Comparison of ENCODE assay signal across 12 cellular contexts in the genomic region with DNA sequence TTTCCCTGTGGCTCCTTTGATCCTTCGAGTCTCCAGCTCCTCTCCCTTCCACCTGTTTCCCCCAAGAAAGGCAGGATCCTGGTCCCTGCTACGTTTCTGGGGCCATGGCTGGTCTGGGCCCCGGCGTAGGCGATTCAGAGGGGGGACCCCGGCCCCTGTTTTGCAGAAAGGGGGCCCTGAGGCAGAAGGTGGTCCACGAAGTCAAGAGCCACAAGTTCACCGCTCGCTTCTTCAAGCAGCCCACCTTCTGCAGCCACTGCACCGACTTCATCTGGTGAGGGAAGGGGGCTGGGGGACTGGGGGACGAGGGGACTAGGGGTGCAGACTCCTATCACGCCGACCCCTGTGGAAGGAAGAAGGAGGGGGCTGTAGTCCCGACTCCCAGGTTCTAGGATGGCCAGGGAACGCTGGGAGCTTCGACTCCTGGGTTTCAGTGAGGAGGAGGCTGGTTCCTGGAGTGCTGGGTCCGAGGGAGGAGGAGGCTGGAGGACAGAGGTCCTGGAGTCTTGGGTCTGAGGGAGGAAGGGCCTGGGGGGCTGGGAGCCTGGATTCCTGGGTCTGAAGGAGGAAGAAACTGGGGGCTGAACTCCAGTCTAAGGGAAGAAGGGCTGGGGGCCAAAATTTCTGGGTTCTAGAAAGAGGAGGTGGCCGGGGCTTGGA. TPM values are rescaled to one million over a fixed set of nuclear protein-coding genes. Genes with fewer than 3 reads are reported as not detected.
DNase-seq lines count a peak whose midpoint lies in the region; ATAC-seq and TF ChIP-seq lines count a peak whose summit lies in the region.
"Had no signal": no experiment of that assay in that cellular context is flagged by ENCODE, and none has a peak within 500 bp of the region (broad histone marks: within the 10 kb centered on the region; RNA-seq: fewer than 3 reads in every experiment).

No MANE protein-coding gene starts in this region.

- intact Hi-C loops in CD4-positive, alpha-beta T cell (cut with DNase I, micrococcal nuclease) = loop anchor here (1.0 to 2.0 kb wide), 4 partner anchors 15 to 40 kb away; partner anchors contain the start of gene MYADM (in 1 of the 2)
- intact Hi-C loops in IMR-90 (cut with micrococcal nuclease) (no loop called here), dorsolateral prefrontal cortex (cut with DNase I) (no loop called here)

- H3K9me3 Mint-ChIP-seq in CD4-positive, alpha-beta T cell = no peaks in the 10 kb centered on the region
- H3K9me3 Mint-ChIP-seq in naive thymus-derived CD8-positive, alpha-beta T cell = no peaks in the 10 kb centered on the region

- H3K27me3 ChIP-seq in CD4-positive, alpha-beta T cell (ENCODE audit: control insufficient read depth, insufficient read depth, low read length) = peaks cover 53% of the 10 kb centered on the region
- peaks cover 51% of the 10 kb centered on the region for H3K27me3 ChIP-seq in IMR-90 (ENCODE audit: control insufficient read depth, insufficient read depth, low read length)
- H3K27me3 ChIP-seq in dorsolateral prefrontal cortex = peaks cover 0 to 35% (median 6%) of the 10 kb centered on the region in 45 donors

- no peak overlapping the region for H3K27ac Mint-ChIP-seq in CD4-positive, alpha-beta T cell
- peak overlapping the region in 4 of 10 donors; percentile 18 to 77 (median 46) for H3K27ac Mint-ChIP-seq in naive thymus-derived CD8-positive, alpha-beta T cell
- H3K27ac Mint-ChIP-seq: IgD-negative memory B cell had no signal

- H4K20me1 ChIP-seq in IMR-90 (ENCODE audit: insufficient read depth, low read length) = no peaks in the 10 kb centered on the region

- POLR2A ChIA-PET in CD4-positive, alpha-beta T cell (lab: Charles Lee) = interaction anchor here (0.7 to 1.4 kb wide), 6 partner anchors 8 to 40 kb away, joined by 3 to 17 read pairs (median 4); partner anchors contain the start of gene MYADM
- POLR2A ChIA-PET in IMR-90 (lab: Charles Lee; ENCODE audit: unreplicated experiment) = no interaction called here
- POLR2A ChIA-PET in naive thymus-derived CD8-positive, alpha-beta T cell (lab: Charles Lee) = interaction anchor here (1.2 to 2.6 kb wide), 3 partner anchors 12 to 18 kb away, joined by 3 to 26 read pairs (median 6); partner anchors contain the start of gene MYADM

- peak overlapping the region; percentile 30 for H3K4me3 Mint-ChIP-seq in CD4-positive, alpha-beta T cell
- peak overlapping the region in 8 of 10 donors; percentile 12 to 78 (median 54) for H3K4me3 Mint-ChIP-seq in naive thymus-derived CD8-positive, alpha-beta T cell

- H3K36me3 ChIP-seq in IMR-90 (ENCODE audit: control insufficient read depth, insufficient read depth, low read length) = no peaks in the 10 kb centered on the region

- H2AK5ac ChIP-seq in IMR-90 (ENCODE audit: low read depth, low read length) = no peak overlapping the region

- H3K4me3 ChIP-seq in IMR-90 (ENCODE audit: insufficient read depth, low read depth, low read length) (peak overlapping the region; percentile 8; the same call in 1 of the 2 replicates), dorsolateral prefrontal cortex (peak overlapping the region; percentile 26 to 69 (median 53))

- H3K23ac ChIP-seq in IMR-90 (ENCODE audit: low read depth, low read length) = no peak overlapping the region

- BruUV-seq in IMR-90 (replicated peaks; lab: Mats Ljungman, UMichigan) = no TSS peak

- H4K8ac ChIP-seq in IMR-90 (ENCODE audit: low read depth in 2 of 2, low read length in 2 of 2) = no peak overlapping the region

- no peak for DNase-seq in CD4-positive, alpha-beta T cell
- DNase-seq in IMR-90 (no peak), dorsolateral prefrontal cortex (no peak), activated gamma-delta T cell (lab: John Stamatoyannopoulos, UW) (no peak), NCI-H1048 (lab: John Stamatoyannopoulos, UW) (no peak), SW 1271 (lab: John Stamatoyannopoulos, UW) (no peak), mesenteric fat pad (ENCODE audit: low spot score) (no peak)
- DNase-seq in naive thymus-derived CD8-positive, alpha-beta T cell = no peak

- no peak overlapping the region for H2BK15ac ChIP-seq in IMR-90 (ENCODE audit: low read depth, low read length)

- CTCF ChIA-PET in CD4-positive, alpha-beta T cell (lab: Charles Lee) = interaction anchor here (0.7 to 1.9 kb wide), 7 partner anchors 10 to 41 kb away, joined by 3 to 17 read pairs (median 4); partner anchors contain the start of gene MYADM
- CTCF ChIA-PET in IMR-90 (lab: Yijun Ruan, JAX) = interaction anchor here (1.0 kb wide), 1 partner anchor 142 kb away, joined by 4 read pairs; no protein-coding TSS in a partner anchor

- TF ChIP-seq POLR2A in IMR-90 (IDR thresholded peaks at IDR 0.05; ENCODE audit: low read depth, low read length) = no peak

- peaks cover 5% of the 10 kb centered on the region for H3K4me1 ChIP-seq in IMR-90 (ENCODE audit: control insufficient read depth, insufficient read depth, low read length)

- ATAC-seq in CD4-positive, alpha-beta T cell (ENCODE audit: poor library complexity) = no peak
- no peak for ATAC-seq in IMR-90 (ENCODE audit: low read depth)
- ATAC-seq in naive thymus-derived CD8-positive, alpha-beta T cell = no peak

- H3K4ac ChIP-seq in IMR-90 (ENCODE audit: low read depth, low read length) = no peak overlapping the region

- no peak overlapping the region for H2BK120ac ChIP-seq in IMR-90 (ENCODE audit: low read depth, low read length)

- H2BK5ac ChIP-seq in IMR-90 (ENCODE audit: low read depth, low read length, poor library complexity, severe bottlenecking) = no peak overlapping the region

- no peak overlapping the region for H3K9ac ChIP-seq in IMR-90 (ENCODE audit: low read depth, low read length)

- H3K27me3 Mint-ChIP-seq in CD4-positive, alpha-beta T cell = peaks cover 36% of the 10 kb centered on the region
- H3K27me3 Mint-ChIP-seq in naive thymus-derived CD8-positive, alpha-beta T cell = peaks cover 8 to 26% (median 13%) of the 10 kb centered on the region in 5 donors

- H3K9me1 ChIP-seq in IMR-90 (ENCODE audit: insufficient read depth, low read length) = peaks cover 4% of the 10 kb centered on the region; the same call in 1 of the 2 replicates

- no peak for TF ChIP-seq RAD21 in IMR-90 (IDR thresholded peaks at IDR 0.05; ENCODE audit: low read length)

- H3K27ac ChIP-seq in CD4-positive, alpha-beta T cell (ENCODE audit: low read depth, low read length) = no peak overlapping the region
- H3K27ac ChIP-seq in IMR-90 (ENCODE audit: insufficient read depth, low read length) (no peak overlapping the region), dorsolateral prefrontal cortex (peak overlapping the region in 37 of 59 donors; percentile 5 to 78 (median 54))

- no peak overlapping the region for H3K56ac ChIP-seq in IMR-90 (ENCODE audit: extremely low read depth, insufficient read depth, low read length)

- H3K4me2 ChIP-seq in IMR-90 (ENCODE audit: low read depth, low read length) = peak overlapping the region; percentile 59; the same call in 1 of the 2 replicates

- in situ Hi-C loops in IMR-90 (cut with MboI; ENCODE audit: low sequenced_read_pairs) = loop anchor here (10.0 kb wide), 1 partner anchor 142 kb away; no protein-coding TSS in a partner anchor

- TF ChIP-seq CTCF in CD4-positive, alpha-beta T cell (IDR thresholded peaks at IDR 0.05) = no peak
- TF ChIP-seq CTCF in IMR-90 (conservative IDR thresholded peaks at IDR 0.05; ENCODE audit: low read depth, low read length) = no peak
- peak in 6 of 56 donors; percentile 0 to 12 (median 2) for TF ChIP-seq CTCF in dorsolateral prefrontal cortex (IDR thresholded peaks at IDR 0.05 in 54 of 56, conservative IDR thresholded peaks at IDR 0.05 in 2 of 56; ENCODE audit: low read depth in 1 of 56, partially characterized antibody in 56 of 56)

- WGBS in IMR-90 (ENCODE audit: extremely low coverage in 2 of 2, insufficient read length in 1 of 2), 2 experiments = 2% methylated on average over 6 of the region's 18 CpGs; no CpG with 5 or more reads in 1 of the 2 experiments

- H3K36me3 Mint-ChIP-seq in CD4-positive, alpha-beta T cell (ENCODE audit: low read depth) = peaks cover under 1% of the 10 kb centered on the region
- H3K36me3 Mint-ChIP-seq in naive thymus-derived CD8-positive, alpha-beta T cell = no peaks in the 10 kb centered on the region
- H3K36me3 Mint-ChIP-seq: IgD-negative memory B cell had no signal

- dilution Hi-C loops in IMR-90 (cut with HindIII; ENCODE audit: low sequenced_read_pairs, unreplicated experiment) = no loop called here

- H3K14ac ChIP-seq in IMR-90 (replicated peaks; ENCODE audit: low read depth, low read length) = no peak overlapping the region

- H2AFZ ChIP-seq in IMR-90 (replicated peaks; ENCODE audit: low read length, poor library complexity) = peak overlapping the region; percentile 88

- H4K5ac ChIP-seq in IMR-90 (ENCODE audit: low read depth, low read length) = no peak overlapping the region

- H3K79me1 ChIP-seq in IMR-90 (ENCODE audit: low read depth in 1 of 2, low read length in 2 of 2) = no peaks in the 10 kb centered on the region

- H3K9me3 ChIP-seq in CD4-positive, alpha-beta T cell (ENCODE audit: control insufficient read depth, low read length) = no peaks in the 10 kb centered on the region
- no peaks in the 10 kb centered on the region for H3K9me3 ChIP-seq in IMR-90 (ENCODE audit: control insufficient read depth, insufficient read depth, low read length)

- H3K18ac ChIP-seq in IMR-90 (ENCODE audit: low read depth, low read length) = no peak overlapping the region

- no peak overlapping the region for H2AK9ac ChIP-seq in IMR-90 (replicated peaks; ENCODE audit: low read depth, low read length, poor library complexity)

- no peak overlapping the region for H2BK20ac ChIP-seq in IMR-90 (ENCODE audit: low read depth, low read length)

- no peak overlapping the region for H4K91ac ChIP-seq in IMR-90 (ENCODE audit: insufficient read depth, low read depth, low read length)

- H3K4me1 Mint-ChIP-seq in CD4-positive, alpha-beta T cell (ENCODE audit: low read depth) = peaks cover 17% of the 10 kb centered on the region
- H3K4me1 Mint-ChIP-seq in naive thymus-derived CD8-positive, alpha-beta T cell = peaks cover 8 to 28% (median 21%) of the 10 kb centered on the region in 4 donors

RNA-seq across cellular contexts. Expression of gene PRKCG, which starts 0.5 kb away (rescaled TPM):
- 1 to 10 TPM; 1.5 to 1.6 TPM for total RNA-seq in CD4-positive, alpha-beta T cell
- total RNA-seq in IMR-90 (2012; rRNA removed) (not detected in 2 replicates), dorsolateral prefrontal cortex (100 to 1,000 TPM in 10 of 120 experiments, 10 to 100 TPM in 110; 20.3 to 131 (median 70.1) TPM), mesenteric fat pad (not detected)
- polyA plus RNA-seq in IMR-90 (2012; rRNA removed) = 0.04 TPM in 1 of 2 replicates, not detected in the other
- polyA plus RNA-seq in IMR-90 (2012; cell fraction: cytosol; rRNA removed) = 0.01 and 0.04 TPM in 2 replicates
- polyA plus RNA-seq in IMR-90 (2012; cell fraction: nucleus; rRNA removed; ENCODE audit: low replicate concordance) = 0.28 and 0.65 TPM in 2 replicates
- not detected for total RNA-seq in naive thymus-derived CD8-positive, alpha-beta T cell
- not detected for polyA plus RNA-seq in naive thymus-derived CD8-positive, alpha-beta T cell
- total RNA-seq: myocyte; T-helper 2 cell treated with Interferon-gamma antibody and Interleukin-4, amounts not matched to agents 100 ng/mL and 5 ng/mL, for 36 hours had no signal
- polyA plus RNA-seq: IgD-negative memory B cell had no signal

RNA-seq across cellular contexts. Expression of gene MYADM, which starts 14.8 kb away (rescaled TPM):
- 100 to 1,000 TPM; 444 to 448 TPM for total RNA-seq in CD4-positive, alpha-beta T cell
- total RNA-seq in IMR-90 (2012; rRNA removed) (4.8 and 5.3 TPM in 2 replicates), dorsolateral prefrontal cortex (10 to 100 TPM; 34.7 to 86.2 (median 66.1) TPM), mesenteric fat pad (270 TPM)
- polyA plus RNA-seq in IMR-90 (2012; rRNA removed) = 96.1 and 112 TPM in 2 replicates
- 53.9 and 155 TPM in 2 replicates for polyA plus RNA-seq in IMR-90 (2012; cell fraction: cytosol; rRNA removed)
- polyA plus RNA-seq in IMR-90 (2012; cell fraction: nucleus; rRNA removed; ENCODE audit: low replicate concordance) = 67.8 and 150 TPM in 2 replicates
- total RNA-seq in naive thymus-derived CD8-positive, alpha-beta T cell = 10 to 100 TPM; 35.0 to 36.5 TPM
- 10 to 100 TPM; 33.9 to 42.0 (median 40.3) TPM for polyA plus RNA-seq in naive thymus-derived CD8-positive, alpha-beta T cell

RNA-seq across cellular contexts. Expression of gene CACNG7, which starts 26.6 kb away (rescaled TPM):
- total RNA-seq in CD4-positive, alpha-beta T cell = not detected
- total RNA-seq in IMR-90 (2012; rRNA removed) = under 0.01 and 0.36 TPM in 2 replicates
- 6.7 and 7.7 TPM in 2 replicates for polyA plus RNA-seq in IMR-90 (2012; rRNA removed)
- polyA plus RNA-seq in IMR-90 (2012; cell fraction: cytosol; rRNA removed) = 3.6 and 10.9 TPM in 2 replicates
- polyA plus RNA-seq in IMR-90 (2012; cell fraction: nucleus; rRNA removed; ENCODE audit: low replicate concordance) = 9.8 and 16.2 TPM in 2 replicates
- 100 to 1,000 TPM in 11 of 120 experiments, 10 to 100 TPM in 109; 48.4 to 114 (median 84.9) TPM for total RNA-seq in dorsolateral prefrontal cortex
- not detected for total RNA-seq in naive thymus-derived CD8-positive, alpha-beta T cell
- polyA plus RNA-seq in naive thymus-derived CD8-positive, alpha-beta T cell = not detected
- not detected for total RNA-seq in mesenteric fat pad
- total RNA-seq: myocyte; NCI-H460; T-helper 2 cell treated with Interferon-gamma antibody and Interleukin-4, amounts not matched to agents 100 ng/mL and 5 ng/mL, for 36 hours had no signal
- polyA plus RNA-seq: IgD-negative memory B cell had no signal

RNA-seq across cellular contexts. Expression of gene NLRP12, which starts 58.4 kb away (rescaled TPM):
- under 1 TPM in 1 of 2 experiments, not detected in 1; 0.08 TPM for total RNA-seq in CD4-positive, alpha-beta T cell
- total RNA-seq in IMR-90 (2012; rRNA removed) (not detected in 2 replicates), dorsolateral prefrontal cortex (1 to 10 TPM in 1 of 120 experiments, under 1 TPM in 80, not detected in 39; 0.10 to 1.3 (median 0.25) TPM), mesenteric fat pad (4.4 TPM)
- not detected in 2 replicates for polyA plus RNA-seq in IMR-90 (2012; rRNA removed)
- polyA plus RNA-seq in IMR-90 (2012; cell fraction: cytosol; rRNA removed) = 0.06 TPM in 1 of 2 replicates, not detected in the other
- polyA plus RNA-seq in IMR-90 (2012; cell fraction: nucleus; rRNA removed; ENCODE audit: low replicate concordance) = not detected in 2 replicates
- total RNA-seq in naive thymus-derived CD8-positive, alpha-beta T cell = not detected
- under 1 TPM in 1 of 3 donors, not detected in 2; 0.21 TPM for polyA plus RNA-seq in naive thymus-derived CD8-positive, alpha-beta T cell
- total RNA-seq: myocyte; NCI-H460; T-helper 2 cell treated with Interferon-gamma antibody and Interleukin-4, amounts not matched to agents 100 ng/mL and 5 ng/mL, for 36 hours had no signal

Comparison
In these comparisons a context has a peak if more than half of its experiments do, and no peak if none do; other contexts are left out.
1. H3K27ac ChIP-seq: peak in dorsolateral prefrontal cortex (37 of 59); none in CD4-positive, alpha-beta T cell (single experiment) and IMR-90 (single experiment).
2. RNA of gene PRKCG, which starts 0.5 kb away (total RNA-seq): 20.3 to 131 TPM in dorsolateral prefrontal cortex; 1.5 to 1.6 TPM in CD4-positive, alpha-beta T cell, not detected in mesenteric fat pad (single experiment), not detected in naive thymus-derived CD8-positive, alpha-beta T cell and not detected in IMR-90; every median in the first group is over 4 times any median in the second.
3. RNA of gene CACNG7, which starts 26.6 kb away (total RNA-seq): 48.4 to 114 TPM in dorsolateral prefrontal cortex; under 0.01 to 0.36 TPM in IMR-90, not detected in CD4-positive, alpha-beta T cell, not detected in naive thymus-derived CD8-positive, alpha-beta T cell and not detected in mesenteric fat pad (single experiment); every median in the first group is over 10 times any median in the second.
4. intact Hi-C loops: an anchor here in CD4-positive, alpha-beta T cell (1.0 to 2.0 kb wide); none called in IMR-90 and dorsolateral prefrontal cortex.